Comparison of ENCODE assay signal across 8 cellular contexts in the genomic region with DNA sequence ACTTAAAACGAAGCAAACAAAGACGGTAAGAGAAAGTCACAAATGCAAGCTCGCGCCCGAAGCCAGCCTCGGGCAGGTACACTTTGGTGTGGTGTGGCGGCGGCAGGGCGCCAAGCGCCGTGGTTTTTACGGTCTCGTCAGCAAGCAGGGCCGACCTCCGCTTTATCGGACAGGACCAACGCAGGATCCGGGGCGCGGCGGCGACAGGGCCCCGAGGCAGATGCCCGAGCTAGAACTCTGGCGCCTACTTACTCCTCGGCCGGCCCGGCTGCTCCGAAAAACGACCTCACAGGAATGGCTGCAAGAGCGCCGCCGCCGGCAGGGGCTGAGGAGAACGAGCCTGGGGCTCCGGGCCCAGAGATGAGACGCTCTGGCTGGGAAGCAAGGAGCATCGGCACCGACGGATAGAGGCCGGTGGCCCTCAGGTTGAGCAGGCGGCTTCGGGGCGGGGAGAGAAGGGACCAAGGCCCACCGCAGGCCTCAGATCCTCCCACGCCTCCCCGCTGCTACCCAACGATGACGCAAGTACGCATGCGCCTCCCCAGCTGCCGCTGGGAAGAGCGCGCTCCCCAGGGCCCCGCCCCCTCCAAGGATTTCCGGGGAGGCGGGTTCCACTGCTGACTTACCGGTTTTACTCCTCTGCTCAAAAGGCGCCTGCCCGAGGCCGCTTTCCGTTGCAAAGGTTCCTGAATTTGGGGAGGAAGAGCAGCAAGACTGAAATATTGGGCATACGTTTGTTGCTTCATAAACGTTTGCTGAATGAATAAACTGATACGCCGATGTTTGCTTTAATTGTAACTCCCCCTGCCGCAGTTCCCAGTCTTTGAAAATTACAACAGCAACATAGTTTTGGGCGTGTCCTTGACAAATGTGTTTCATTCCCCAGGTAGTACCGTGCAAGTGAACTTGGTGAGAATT.
DNase-seq lines count a peak whose midpoint lies in the region; ATAC-seq and TF ChIP-seq lines count a peak whose summit lies in the region.

No MANE protein-coding gene starts in this region.

- H3K4me3 ChIP-seq in ovary = peak overlapping the region; percentile 78
- H3K4me3 ChIP-seq in thyroid gland (replicated peaks in 1 of 3) = peak overlapping the region; percentile 48 to 57 (median 56)

- TF ChIP-seq EP300 in ovary (IDR thresholded peaks at IDR 0.05) = peak; percentile 23

- peak overlapping the region; percentile 97 for H3K4me3 Mint-ChIP-seq in activated naive CD8-positive, alpha-beta T cell treated with anti-CD3 and anti-CD28 coated beads, Interleukin-2, amount 10 ng/mL, durations not matched to agents 7 days and 5 days

- no peaks in the 10 kb centered on the region for H3K27me3 Mint-ChIP-seq in activated naive CD8-positive, alpha-beta T cell treated with anti-CD3 and anti-CD28 coated beads, Interleukin-2, amount 10 ng/mL, durations not matched to agents 7 days and 5 days

- H3K36me3 Mint-ChIP-seq in activated naive CD8-positive, alpha-beta T cell treated with anti-CD3 and anti-CD28 coated beads, Interleukin-2, amount 10 ng/mL, durations not matched to agents 7 days and 5 days = peaks cover 19% of the 10 kb centered on the region

- 0 to 1% (median 0%) methylated on average over 68 to 69 of the region's 69 CpGs for WGBS in ovary, 3 donors
- 0% methylated on average over 38 to 43 of the region's 69 CpGs for WGBS in thyroid gland, 2 donors

- TF ChIP-seq CTCF in GM12873 (IDR thresholded peaks at IDR 0.05; ENCODE audit: insufficient read depth, low read depth, low read length, missing control alignments) (peak; percentile 37), ovary (IDR thresholded peaks at IDR 0.05) (peak in 2 of 3 donors; percentile 67 to 74), thyroid gland (IDR thresholded peaks at IDR 0.05) (peak in 4 of 6 experiments; percentile 30 to 49 (median 38))

- H3K27me3 ChIP-seq in ovary (no peaks in the 10 kb centered on the region), thyroid gland (no peaks in the 10 kb centered on the region)

- peaks cover 3% of the 10 kb centered on the region for H3K4me1 ChIP-seq in ovary (ENCODE audit: insufficient read depth)
- H3K4me1 ChIP-seq in thyroid gland = peaks cover 23 to 37% of the 10 kb centered on the region in 2 donors

- H3K36me3 ChIP-seq in ovary = no peaks in the 10 kb centered on the region
- H3K36me3 ChIP-seq in thyroid gland = no peaks in the 10 kb centered on the region

- peaks cover 46% of the 10 kb centered on the region for H3K4me1 Mint-ChIP-seq in activated naive CD8-positive, alpha-beta T cell treated with anti-CD3 and anti-CD28 coated beads, Interleukin-2, amount 10 ng/mL, durations not matched to agents 7 days and 5 days

- no peaks in the 10 kb centered on the region for H3K9me3 Mint-ChIP-seq in activated naive CD8-positive, alpha-beta T cell treated with anti-CD3 and anti-CD28 coated beads, Interleukin-2, amount 10 ng/mL, durations not matched to agents 7 days and 5 days

- POLR2A ChIA-PET in activated naive CD8-positive, alpha-beta T cell treated with anti-CD3 and anti-CD28 coated beads, Interleukin-2, amount 10 ng/mL, durations not matched to agents 7 days and 5 days (lab: Charles Lee) = interaction anchor here (0.7 to 1.8 kb wide), 8 partner anchors 10 to 995 kb away, joined by 3 to 15 read pairs (median 4); a partner anchor contains a TSS

- peak overlapping the region; percentile 99 for H3K27ac Mint-ChIP-seq in activated naive CD8-positive, alpha-beta T cell treated with anti-CD3 and anti-CD28 coated beads, Interleukin-2, amount 10 ng/mL, durations not matched to agents 7 days and 5 days

- peak; percentile 95 for DNase-seq in NCI-H1105 treated with DMSO at 0.1 percent for 48 hours (lab: John Stamatoyannopoulos, UW)
- peak; percentile 94 for DNase-seq in SKM-1 treated with dmso at 0.1 percent for 144 hours (lab: John Stamatoyannopoulos, UW; ENCODE audit: unreplicated experiment)
- peak; percentile 95 for DNase-seq in activated naive CD8-positive, alpha-beta T cell treated with anti-CD3 and anti-CD28 coated beads, Interleukin-2, amount 10 ng/mL, durations not matched to agents 7 days and 5 days
- DNase-seq in Right ventricle myocardium inferior (ENCODE audit: missing footprints) = peak; percentile 98
- peak; percentile 95 to 96 (median 96) for DNase-seq in ovary
- DNase-seq in thyroid gland = peak; percentile 95 to 97

- intact Hi-C loops in Right ventricle myocardium inferior (cut with DNase I) (no loop called here), ovary (cut with DNase I) (loop anchor here in 1 of 4 donors (10.0 kb wide), 1 partner anchor 284 kb away; no protein-coding TSS in a partner anchor), thyroid gland (cut with DNase I) (no loop called here)

- TF ChIP-seq POLR2A in ovary (IDR thresholded peaks at IDR 0.05) = peak; percentile 90
- peak; percentile 34 to 96 for TF ChIP-seq POLR2A in thyroid gland (IDR thresholded peaks at IDR 0.05)

- H3K9me3 ChIP-seq in ovary (no peaks in the 10 kb centered on the region), thyroid gland (no peaks in the 10 kb centered on the region)

- peak; percentile 74 for ATAC-seq in HG02759 (IDR thresholded peaks at IDR 0.05; ENCODE audit: unreplicated experiment)
- ATAC-seq in activated naive CD8-positive, alpha-beta T cell treated with anti-CD3 and anti-CD28 coated beads, Interleukin-2, amount 10 ng/mL, durations not matched to agents 7 days and 5 days (ENCODE audit: low read depth) = peak; percentile 69
- peak; percentile 88 for ATAC-seq in Right ventricle myocardium inferior

- H3K27ac ChIP-seq in ovary (peak overlapping the region; percentile 91 to 95), thyroid gland (peak overlapping the region; percentile 95 to 99 (median 98))

Comparison
In these comparisons a context has a peak if more than half of its experiments do, and no peak if none do; other contexts are left out.
1. Peak in every context shown above with its lines: DNase-seq, ATAC-seq, H3K4me3 ChIP-seq and H3K27ac ChIP-seq.